Comparison of ENCODE assay signal across 24 cellular contexts in genomic region chr6:120493483-120493882, GRCh38.
"Had no signal": no experiment of that assay in that cellular context is flagged by ENCODE, and none has a peak within 500 bp of the region (broad histone marks: within the 10 kb centered on the region; RNA-seq: fewer than 3 reads in every experiment).

No MANE protein-coding gene starts in this region.

- H3K27ac ChIP-seq: left ventricle myocardium inferior, neural progenitor cell, neutrophil, parathyroid adenoma, psoas muscle, sigmoid colon, spleen, suprapubic skin, thoracic aorta, tibial artery, upper lobe of right lung had no signal

- ATAC-seq: natural killer cell; psoas muscle; stimulated activated effector memory CD8-positive, alpha-beta T cell treated with anti-CD3 and anti-CD28 coated beads, Interleukin-12 subunit alpha, Interleukin-12 subunit beta, amount 100 ng/mL, for 72 hours; upper lobe of right lung had no signal

- H3K27me3 ChIP-seq: neural progenitor cell, neutrophil, sigmoid colon, spleen, suprapubic skin, tibial artery, upper lobe of right lung had no signal

- H3K9ac ChIP-seq: neural progenitor cell, parathyroid adenoma had no signal

- H3K9me3 ChIP-seq: left ventricle myocardium inferior, neutrophil, psoas muscle, sigmoid colon, spleen, suprapubic skin, thoracic aorta, tibial artery, upper lobe of right lung had no signal

- DNase-seq: hippocampal formation; kidney glomerular epithelial cell; left ventricle myocardium inferior; mesendoderm; naive B cell; natural killer cell; nephron progenitor cell; occipital lobe; psoas muscle; sigmoid colon; small intestine; spleen; stimulated activated CD4-positive, alpha-beta T cell treated with anti-CD3 and anti-CD28 coated beads, Interleukin-4, amount 100 ng/mL, for 24 hours; stimulated activated naive CD4-positive, alpha-beta T cell; tibial artery; trophoblast cell; upper lobe of right lung had no signal

- H2AFZ ChIP-seq: neural progenitor cell, parathyroid adenoma had no signal

- H3K4me1 ChIP-seq: left ventricle myocardium inferior, neural progenitor cell, parathyroid adenoma, psoas muscle, sigmoid colon, spleen, suprapubic skin, tibial artery, upper lobe of right lung had no signal

- H3K79me2 ChIP-seq: parathyroid adenoma had no signal

- H3K4me2 ChIP-seq: neural progenitor cell had no signal

- H3K36me3 ChIP-seq: left ventricle myocardium inferior, neural progenitor cell, neutrophil, sigmoid colon, spleen, suprapubic skin, thoracic aorta, tibial artery, upper lobe of right lung had no signal

- H3K4me3 ChIP-seq: left ventricle myocardium inferior, lung, neural progenitor cell, psoas muscle, sigmoid colon, spleen, suprapubic skin, thoracic aorta, tibial artery, upper lobe of right lung had no signal
